ENCODE assay signal across 1 cellular context in genomic region chr13:36999054-36999927, GRCh38.
TF ChIP-seq lines count a peak whose summit lies in the region.

A gene with protein sequence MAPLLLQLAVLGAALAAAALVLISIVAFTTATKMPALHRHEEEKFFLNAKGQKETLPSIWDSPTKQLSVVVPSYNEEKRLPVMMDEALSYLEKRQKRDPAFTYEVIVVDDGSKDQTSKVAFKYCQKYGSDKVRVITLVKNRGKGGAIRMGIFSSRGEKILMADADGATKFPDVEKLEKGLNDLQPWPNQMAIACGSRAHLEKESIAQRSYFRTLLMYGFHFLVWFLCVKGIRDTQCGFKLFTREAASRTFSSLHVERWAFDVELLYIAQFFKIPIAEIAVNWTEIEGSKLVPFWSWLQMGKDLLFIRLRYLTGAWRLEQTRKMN (minus strand): TSS chr13:36999340. CDS start chr13:36999300, 40 bp downstream.

TF ChIP-seq in HepG2, 621 proteins besides CTCF, POLR2A, EP300 and RAD21 (continued from another document and continues in another):
- TF ChIP-seq MNT (IDR thresholded peaks at IDR 0.05) (no peak), RARG (CRISPR knock-in tag; IDR thresholded peaks at IDR 0.05; ENCODE audit: low read depth) (no peak), TEAD3 (CRISPR knock-in tag; optimal IDR thresholded peaks at IDR 0.05; ENCODE audit: borderline replicate concordance) (peak; percentile 44), SRY (CRISPR knock-in tag; IDR thresholded peaks at IDR 0.05) (no peak; the same call in 1 of the 2 replicates), ELF3 (CRISPR knock-in tag; IDR thresholded peaks at IDR 0.05) (peak; percentile 91), SIX1 (CRISPR knock-in tag; IDR thresholded peaks at IDR 0.05; ENCODE audit: borderline replicate concordance) (no peak), NFE2L2 (IDR thresholded peaks at IDR 0.05; ENCODE audit: low read length) (no peak), ZNF280D (CRISPR knock-in tag; IDR thresholded peaks at IDR 0.05) (no peak), ZSCAN20 (CRISPR knock-in tag; IDR thresholded peaks at IDR 0.05; ENCODE audit: borderline replicate concordance) (peak; percentile 86; the same call in 1 of the 2 replicates), KIAA2018 (CRISPR knock-in tag; IDR thresholded peaks at IDR 0.05; ENCODE audit: borderline replicate concordance) (no peak), MBD4 (IDR thresholded peaks at IDR 0.05; ENCODE audit: borderline replicate concordance, low read length) (no peak), DMTF1 (CRISPR knock-in tag; IDR thresholded peaks at IDR 0.05) (no peak), LCORL (IDR thresholded peaks at IDR 0.05) (no peak), LCORL (CRISPR knock-in tag; IDR thresholded peaks at IDR 0.05) (no peak), ZNF790 (CRISPR knock-in tag; IDR thresholded peaks at IDR 0.05; ENCODE audit: borderline replicate concordance) (peak; percentile 43; the same call in 1 of the 2 replicates), SIN3A (IDR thresholded peaks at IDR 0.05; ENCODE audit: borderline replicate concordance, low read depth, low read length) (peak; percentile 86; the same call in 1 of the 2 replicates), ATF2 (CRISPR knock-in tag; IDR thresholded peaks at IDR 0.05) (peak; percentile 55; the same call in 1 of the 2 replicates), RFX1 (IDR thresholded peaks at IDR 0.05) (no peak), SIX4 (CRISPR knock-in tag; IDR thresholded peaks at IDR 0.05) (no peak), MEIS1 (CRISPR knock-in tag; IDR thresholded peaks at IDR 0.05; ENCODE audit: borderline replicate concordance) (no peak; the same call in 1 of the 2 replicates), HNF1A (IDR thresholded peaks at IDR 0.05; ENCODE audit: low read depth) (no peak), HNF1A (CRISPR knock-in tag; IDR thresholded peaks at IDR 0.05; ENCODE audit: borderline replicate concordance) (peak; percentile 39; the same call in 1 of the 2 replicates), SSRP1 (CRISPR knock-in tag; IDR thresholded peaks at IDR 0.05) (no peak), ZNF207 (IDR thresholded peaks at IDR 0.05; ENCODE audit: borderline replicate concordance) (no peak)
- TF ChIP-seq, protein P1, sequence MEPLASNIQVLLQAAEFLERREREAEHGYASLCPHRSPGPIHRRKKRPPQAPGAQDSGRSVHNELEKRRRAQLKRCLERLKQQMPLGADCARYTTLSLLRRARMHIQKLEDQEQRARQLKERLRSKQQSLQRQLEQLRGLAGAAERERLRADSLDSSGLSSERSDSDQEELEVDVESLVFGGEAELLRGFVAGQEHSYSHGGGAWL (CRISPR knock-in tag; IDR thresholded peaks at IDR 0.05), result peak; percentile 70; the same call in 1 of the 2 replicates
- TF ChIP-seq, protein P2, sequence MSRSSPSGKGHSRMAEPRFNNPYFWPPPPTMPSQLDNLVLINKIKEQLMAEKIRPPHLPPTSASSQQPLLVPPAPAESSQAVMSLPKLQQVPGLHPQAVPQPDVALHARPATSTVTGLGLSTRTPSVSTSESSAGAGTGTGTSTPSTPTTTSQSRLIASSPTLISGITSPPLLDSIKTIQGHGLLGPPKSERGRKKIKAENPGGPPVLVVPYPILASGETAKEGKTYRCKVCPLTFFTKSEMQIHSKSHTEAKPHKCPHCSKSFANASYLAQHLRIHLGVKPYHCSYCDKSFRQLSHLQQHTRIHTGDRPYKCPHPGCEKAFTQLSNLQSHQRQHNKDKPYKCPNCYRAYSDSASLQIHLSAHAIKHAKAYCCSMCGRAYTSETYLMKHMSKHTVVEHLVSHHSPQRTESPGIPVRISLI (CRISPR knock-in tag; IDR thresholded peaks at IDR 0.05; ENCODE audit: borderline replicate concordance), result no peak; the same call in 1 of the 2 replicates
- TF ChIP-seq, protein P3, sequence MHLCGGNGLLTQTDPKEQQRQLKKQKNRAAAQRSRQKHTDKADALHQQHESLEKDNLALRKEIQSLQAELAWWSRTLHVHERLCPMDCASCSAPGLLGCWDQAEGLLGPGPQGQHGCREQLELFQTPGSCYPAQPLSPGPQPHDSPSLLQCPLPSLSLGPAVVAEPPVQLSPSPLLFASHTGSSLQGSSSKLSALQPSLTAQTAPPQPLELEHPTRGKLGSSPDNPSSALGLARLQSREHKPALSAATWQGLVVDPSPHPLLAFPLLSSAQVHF (CRISPR knock-in tag; IDR thresholded peaks at IDR 0.05), result no peak
